ENCODE assay signal across 1 cellular context in the genomic region with DNA sequence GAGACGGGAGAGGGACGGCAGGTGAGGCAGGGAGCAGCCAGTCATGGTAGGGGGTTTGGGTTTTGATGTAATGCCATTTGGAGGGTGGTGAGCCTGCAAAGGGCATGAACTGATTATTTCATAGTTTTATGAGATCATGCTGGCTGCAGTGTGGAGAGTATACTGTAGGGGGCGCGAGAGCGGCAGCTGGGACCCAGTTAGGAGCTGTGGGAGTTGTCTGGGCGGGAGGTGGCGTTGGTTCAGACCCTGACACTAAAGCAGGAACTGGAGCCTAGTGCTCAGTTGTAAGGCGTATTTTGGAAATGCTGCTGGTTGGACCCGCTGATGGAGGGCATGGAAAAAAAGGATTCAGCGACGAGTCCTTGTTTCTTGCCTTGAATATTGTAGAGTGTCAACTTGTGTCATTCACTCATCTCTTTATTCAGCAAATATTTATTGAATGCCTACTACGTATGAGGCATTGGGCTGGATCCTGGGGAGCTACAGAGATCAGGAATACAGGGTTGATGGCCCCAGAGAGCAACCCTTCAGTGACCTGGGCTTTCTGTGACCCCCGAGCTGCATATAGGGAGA.
A peak's percentile ranks its signal among the peaks of the same experiment; 100 is the strongest.
TF ChIP-seq lines count a peak whose summit lies in the region.

No MANE protein-coding gene starts in this region.

TF ChIP-seq in HEK293, 187 proteins besides CTCF, POLR2A, EP300 and RAD21 (continued from another document and continues in another):
- 0 out of 2 replicates have a peak, but pooled peaks have one; percentile 53 for TF ChIP-seq ZFP69B (tag by site-specific recombination; IDR thresholded peaks at IDR 0.05)
- TF ChIP-seq, protein P1, sequence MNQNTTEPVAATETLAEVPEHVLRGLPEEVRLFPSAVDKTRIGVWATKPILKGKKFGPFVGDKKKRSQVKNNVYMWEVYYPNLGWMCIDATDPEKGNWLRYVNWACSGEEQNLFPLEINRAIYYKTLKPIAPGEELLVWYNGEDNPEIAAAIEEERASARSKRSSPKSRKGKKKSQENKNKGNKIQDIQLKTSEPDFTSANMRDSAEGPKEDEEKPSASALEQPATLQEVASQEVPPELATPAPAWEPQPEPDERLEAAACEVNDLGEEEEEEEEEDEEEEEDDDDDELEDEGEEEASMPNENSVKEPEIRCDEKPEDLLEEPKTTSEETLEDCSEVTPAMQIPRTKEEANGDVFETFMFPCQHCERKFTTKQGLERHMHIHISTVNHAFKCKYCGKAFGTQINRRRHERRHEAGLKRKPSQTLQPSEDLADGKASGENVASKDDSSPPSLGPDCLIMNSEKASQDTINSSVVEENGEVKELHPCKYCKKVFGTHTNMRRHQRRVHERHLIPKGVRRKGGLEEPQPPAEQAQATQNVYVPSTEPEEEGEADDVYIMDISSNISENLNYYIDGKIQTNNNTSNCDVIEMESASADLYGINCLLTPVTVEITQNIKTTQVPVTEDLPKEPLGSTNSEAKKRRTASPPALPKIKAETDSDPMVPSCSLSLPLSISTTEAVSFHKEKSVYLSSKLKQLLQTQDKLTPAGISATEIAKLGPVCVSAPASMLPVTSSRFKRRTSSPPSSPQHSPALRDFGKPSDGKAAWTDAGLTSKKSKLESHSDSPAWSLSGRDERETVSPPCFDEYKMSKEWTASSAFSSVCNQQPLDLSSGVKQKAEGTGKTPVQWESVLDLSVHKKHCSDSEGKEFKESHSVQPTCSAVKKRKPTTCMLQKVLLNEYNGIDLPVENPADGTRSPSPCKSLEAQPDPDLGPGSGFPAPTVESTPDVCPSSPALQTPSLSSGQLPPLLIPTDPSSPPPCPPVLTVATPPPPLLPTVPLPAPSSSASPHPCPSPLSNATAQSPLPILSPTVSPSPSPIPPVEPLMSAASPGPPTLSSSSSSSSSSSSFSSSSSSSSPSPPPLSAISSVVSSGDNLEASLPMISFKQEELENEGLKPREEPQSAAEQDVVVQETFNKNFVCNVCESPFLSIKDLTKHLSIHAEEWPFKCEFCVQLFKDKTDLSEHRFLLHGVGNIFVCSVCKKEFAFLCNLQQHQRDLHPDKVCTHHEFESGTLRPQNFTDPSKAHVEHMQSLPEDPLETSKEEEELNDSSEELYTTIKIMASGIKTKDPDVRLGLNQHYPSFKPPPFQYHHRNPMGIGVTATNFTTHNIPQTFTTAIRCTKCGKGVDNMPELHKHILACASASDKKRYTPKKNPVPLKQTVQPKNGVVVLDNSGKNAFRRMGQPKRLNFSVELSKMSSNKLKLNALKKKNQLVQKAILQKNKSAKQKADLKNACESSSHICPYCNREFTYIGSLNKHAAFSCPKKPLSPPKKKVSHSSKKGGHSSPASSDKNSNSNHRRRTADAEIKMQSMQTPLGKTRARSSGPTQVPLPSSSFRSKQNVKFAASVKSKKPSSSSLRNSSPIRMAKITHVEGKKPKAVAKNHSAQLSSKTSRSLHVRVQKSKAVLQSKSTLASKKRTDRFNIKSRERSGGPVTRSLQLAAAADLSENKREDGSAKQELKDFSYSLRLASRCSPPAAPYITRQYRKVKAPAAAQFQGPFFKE (tag by site-specific recombination; IDR thresholded peaks at IDR 0.05; ENCODE audit: borderline replicate concordance), result no peak
- TF ChIP-seq, protein P2, sequence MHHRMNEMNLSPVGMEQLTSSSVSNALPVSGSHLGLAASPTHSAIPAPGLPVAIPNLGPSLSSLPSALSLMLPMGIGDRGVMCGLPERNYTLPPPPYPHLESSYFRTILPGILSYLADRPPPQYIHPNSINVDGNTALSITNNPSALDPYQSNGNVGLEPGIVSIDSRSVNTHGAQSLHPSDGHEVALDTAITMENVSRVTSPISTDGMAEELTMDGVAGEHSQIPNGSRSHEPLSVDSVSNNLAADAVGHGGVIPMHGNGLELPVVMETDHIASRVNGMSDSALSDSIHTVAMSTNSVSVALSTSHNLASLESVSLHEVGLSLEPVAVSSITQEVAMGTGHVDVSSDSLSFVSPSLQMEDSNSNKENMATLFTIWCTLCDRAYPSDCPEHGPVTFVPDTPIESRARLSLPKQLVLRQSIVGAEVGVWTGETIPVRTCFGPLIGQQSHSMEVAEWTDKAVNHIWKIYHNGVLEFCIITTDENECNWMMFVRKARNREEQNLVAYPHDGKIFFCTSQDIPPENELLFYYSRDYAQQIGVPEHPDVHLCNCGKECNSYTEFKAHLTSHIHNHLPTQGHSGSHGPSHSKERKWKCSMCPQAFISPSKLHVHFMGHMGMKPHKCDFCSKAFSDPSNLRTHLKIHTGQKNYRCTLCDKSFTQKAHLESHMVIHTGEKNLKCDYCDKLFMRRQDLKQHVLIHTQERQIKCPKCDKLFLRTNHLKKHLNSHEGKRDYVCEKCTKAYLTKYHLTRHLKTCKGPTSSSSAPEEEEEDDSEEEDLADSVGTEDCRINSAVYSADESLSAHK (tag by site-specific recombination; IDR thresholded peaks at IDR 0.05), result no peak
- TF ChIP-seq ZNF239 (tag by site-specific recombination; IDR thresholded peaks at IDR 0.05), result no peak
- TF ChIP-seq, protein P3, sequence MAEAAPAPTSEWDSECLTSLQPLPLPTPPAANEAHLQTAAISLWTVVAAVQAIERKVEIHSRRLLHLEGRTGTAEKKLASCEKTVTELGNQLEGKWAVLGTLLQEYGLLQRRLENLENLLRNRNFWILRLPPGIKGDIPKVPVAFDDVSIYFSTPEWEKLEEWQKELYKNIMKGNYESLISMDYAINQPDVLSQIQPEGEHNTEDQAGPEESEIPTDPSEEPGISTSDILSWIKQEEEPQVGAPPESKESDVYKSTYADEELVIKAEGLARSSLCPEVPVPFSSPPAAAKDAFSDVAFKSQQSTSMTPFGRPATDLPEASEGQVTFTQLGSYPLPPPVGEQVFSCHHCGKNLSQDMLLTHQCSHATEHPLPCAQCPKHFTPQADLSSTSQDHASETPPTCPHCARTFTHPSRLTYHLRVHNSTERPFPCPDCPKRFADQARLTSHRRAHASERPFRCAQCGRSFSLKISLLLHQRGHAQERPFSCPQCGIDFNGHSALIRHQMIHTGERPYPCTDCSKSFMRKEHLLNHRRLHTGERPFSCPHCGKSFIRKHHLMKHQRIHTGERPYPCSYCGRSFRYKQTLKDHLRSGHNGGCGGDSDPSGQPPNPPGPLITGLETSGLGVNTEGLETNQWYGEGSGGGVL (tag by site-specific recombination; IDR thresholded peaks at IDR 0.05), result no peak
- no peak for TF ChIP-seq ZNF510 (tag by site-specific recombination; IDR thresholded peaks at IDR 0.05; ENCODE audit: insufficient replicate concordance)
- TF ChIP-seq, protein P4, sequence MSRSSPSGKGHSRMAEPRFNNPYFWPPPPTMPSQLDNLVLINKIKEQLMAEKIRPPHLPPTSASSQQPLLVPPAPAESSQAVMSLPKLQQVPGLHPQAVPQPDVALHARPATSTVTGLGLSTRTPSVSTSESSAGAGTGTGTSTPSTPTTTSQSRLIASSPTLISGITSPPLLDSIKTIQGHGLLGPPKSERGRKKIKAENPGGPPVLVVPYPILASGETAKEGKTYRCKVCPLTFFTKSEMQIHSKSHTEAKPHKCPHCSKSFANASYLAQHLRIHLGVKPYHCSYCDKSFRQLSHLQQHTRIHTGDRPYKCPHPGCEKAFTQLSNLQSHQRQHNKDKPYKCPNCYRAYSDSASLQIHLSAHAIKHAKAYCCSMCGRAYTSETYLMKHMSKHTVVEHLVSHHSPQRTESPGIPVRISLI (tag by site-specific recombination; IDR thresholded peaks at IDR 0.05), result no peak
- TF ChIP-seq ZIC2 (tag by site-specific recombination; IDR thresholded peaks at IDR 0.05), result peak; percentile 45
- TF ChIP-seq ZSCAN16 (tag by site-specific recombination; IDR thresholded peaks at IDR 0.05), result no peak
- TF ChIP-seq, protein P5, sequence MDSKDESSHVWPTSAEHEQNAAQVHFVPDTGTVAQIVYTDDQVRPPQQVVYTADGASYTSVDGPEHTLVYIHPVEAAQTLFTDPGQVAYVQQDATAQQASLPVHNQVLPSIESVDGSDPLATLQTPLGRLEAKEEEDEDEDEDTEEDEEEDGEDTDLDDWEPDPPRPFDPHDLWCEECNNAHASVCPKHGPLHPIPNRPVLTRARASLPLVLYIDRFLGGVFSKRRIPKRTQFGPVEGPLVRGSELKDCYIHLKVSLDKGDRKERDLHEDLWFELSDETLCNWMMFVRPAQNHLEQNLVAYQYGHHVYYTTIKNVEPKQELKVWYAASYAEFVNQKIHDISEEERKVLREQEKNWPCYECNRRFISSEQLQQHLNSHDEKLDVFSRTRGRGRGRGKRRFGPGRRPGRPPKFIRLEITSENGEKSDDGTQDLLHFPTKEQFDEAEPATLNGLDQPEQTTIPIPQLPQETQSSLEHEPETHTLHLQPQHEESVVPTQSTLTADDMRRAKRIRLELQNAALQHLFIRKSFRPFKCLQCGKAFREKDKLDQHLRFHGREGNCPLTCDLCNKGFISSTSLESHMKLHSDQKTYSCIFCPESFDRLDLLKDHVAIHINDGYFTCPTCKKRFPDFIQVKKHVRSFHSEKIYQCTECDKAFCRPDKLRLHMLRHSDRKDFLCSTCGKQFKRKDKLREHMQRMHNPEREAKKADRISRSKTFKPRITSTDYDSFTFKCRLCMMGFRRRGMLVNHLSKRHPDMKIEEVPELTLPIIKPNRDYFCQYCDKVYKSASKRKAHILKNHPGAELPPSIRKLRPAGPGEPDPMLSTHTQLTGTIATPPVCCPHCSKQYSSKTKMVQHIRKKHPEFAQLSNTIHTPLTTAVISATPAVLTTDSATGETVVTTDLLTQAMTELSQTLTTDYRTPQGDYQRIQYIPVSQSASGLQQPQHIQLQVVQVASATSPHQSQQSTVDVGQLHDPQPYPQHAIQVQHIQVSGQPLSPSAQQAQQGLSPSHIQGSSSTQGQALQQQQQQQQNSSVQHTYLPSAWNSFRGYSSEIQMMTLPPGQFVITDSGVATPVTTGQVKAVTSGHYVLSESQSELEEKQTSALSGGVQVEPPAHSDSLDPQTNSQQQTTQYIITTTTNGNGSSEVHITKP (tag by site-specific recombination; IDR thresholded peaks at IDR 0.05), result peak; percentile 54; the same call in 1 of the 2 replicates
- no peak for TF ChIP-seq ZNF792 (tag by site-specific recombination; IDR thresholded peaks at IDR 0.05)
- no peak for TF ChIP-seq ZNF701 (tag by site-specific recombination; IDR thresholded peaks at IDR 0.05)
- TF ChIP-seq FEZF1 (tag by site-specific recombination; IDR thresholded peaks at IDR 0.05), result no peak
- TF ChIP-seq, protein P6, sequence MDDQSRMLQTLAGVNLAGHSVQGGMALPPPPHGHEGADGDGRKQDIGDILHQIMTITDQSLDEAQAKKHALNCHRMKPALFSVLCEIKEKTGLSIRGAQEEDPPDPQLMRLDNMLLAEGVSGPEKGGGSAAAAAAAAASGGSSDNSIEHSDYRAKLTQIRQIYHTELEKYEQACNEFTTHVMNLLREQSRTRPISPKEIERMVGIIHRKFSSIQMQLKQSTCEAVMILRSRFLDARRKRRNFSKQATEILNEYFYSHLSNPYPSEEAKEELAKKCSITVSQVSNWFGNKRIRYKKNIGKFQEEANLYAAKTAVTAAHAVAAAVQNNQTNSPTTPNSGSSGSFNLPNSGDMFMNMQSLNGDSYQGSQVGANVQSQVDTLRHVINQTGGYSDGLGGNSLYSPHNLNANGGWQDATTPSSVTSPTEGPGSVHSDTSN (CRISPR knock-in tag; IDR thresholded peaks at IDR 0.05), result no peak
- no peak for TF ChIP-seq ZNF23 (tag by site-specific recombination; IDR thresholded peaks at IDR 0.05; ENCODE audit: borderline replicate concordance)
- no peak for TF ChIP-seq ZNF37A (tag by site-specific recombination; IDR thresholded peaks at IDR 0.05)
- TF ChIP-seq, protein P7, sequence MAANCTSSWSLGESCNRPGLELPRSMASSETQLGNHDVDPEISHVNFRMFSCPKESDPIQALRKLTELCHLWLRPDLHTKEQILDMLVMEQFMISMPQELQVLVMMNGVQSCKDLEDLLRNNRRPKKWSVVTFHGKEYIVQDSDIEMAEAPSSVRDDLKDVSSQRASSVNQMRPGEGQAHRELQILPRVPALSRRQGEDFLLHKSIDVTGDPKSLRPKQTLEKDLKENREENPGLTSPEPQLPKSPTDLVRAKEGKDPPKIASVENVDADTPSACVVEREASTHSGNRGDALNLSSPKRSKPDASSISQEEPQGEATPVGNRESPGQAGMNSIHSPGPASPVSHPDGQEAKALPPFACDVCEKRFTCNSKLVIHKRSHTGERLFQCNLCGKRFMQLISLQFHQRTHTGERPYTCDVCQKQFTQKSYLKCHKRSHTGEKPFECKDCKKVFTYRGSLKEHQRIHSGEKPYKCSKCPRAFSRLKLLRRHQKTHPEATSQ (tag by site-specific recombination; IDR thresholded peaks at IDR 0.05), result no peak
- TF ChIP-seq ZNF629 (tag by site-specific recombination; IDR thresholded peaks at IDR 0.05), result 0 out of 2 replicates have a peak, but pooled peaks have one; percentile 39
- TF ChIP-seq ZSCAN23 (tag by site-specific recombination; IDR thresholded peaks at IDR 0.05), result no peak
- no peak for TF ChIP-seq ZNF670 (tag by site-specific recombination; IDR thresholded peaks at IDR 0.05; ENCODE audit: low read depth)
- TF ChIP-seq, protein P8, sequence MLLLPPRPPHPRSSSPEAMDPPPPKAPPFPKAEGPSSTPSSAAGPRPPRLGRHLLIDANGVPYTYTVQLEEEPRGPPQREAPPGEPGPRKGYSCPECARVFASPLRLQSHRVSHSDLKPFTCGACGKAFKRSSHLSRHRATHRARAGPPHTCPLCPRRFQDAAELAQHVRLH (tag by site-specific recombination; IDR thresholded peaks at IDR 0.05), result no peak
- no peak for TF ChIP-seq ZNF112 (tag by site-specific recombination; IDR thresholded peaks at IDR 0.05)
- no peak for TF ChIP-seq ZNF19 (tag by site-specific recombination; IDR thresholded peaks at IDR 0.05; ENCODE audit: low read depth)
- TF ChIP-seq ZNF560 (tag by site-specific recombination; IDR thresholded peaks at IDR 0.05; ENCODE audit: borderline replicate concordance), result no peak
- TF ChIP-seq, protein P9, sequence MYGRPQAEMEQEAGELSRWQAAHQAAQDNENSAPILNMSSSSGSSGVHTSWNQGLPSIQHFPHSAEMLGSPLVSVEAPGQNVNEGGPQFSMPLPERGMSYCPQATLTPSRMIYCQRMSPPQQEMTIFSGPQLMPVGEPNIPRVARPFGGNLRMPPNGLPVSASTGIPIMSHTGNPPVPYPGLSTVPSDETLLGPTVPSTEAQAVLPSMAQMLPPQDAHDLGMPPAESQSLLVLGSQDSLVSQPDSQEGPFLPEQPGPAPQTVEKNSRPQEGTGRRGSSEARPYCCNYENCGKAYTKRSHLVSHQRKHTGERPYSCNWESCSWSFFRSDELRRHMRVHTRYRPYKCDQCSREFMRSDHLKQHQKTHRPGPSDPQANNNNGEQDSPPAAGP (tag by site-specific recombination; IDR thresholded peaks at IDR 0.05), result no peak
- no peak for TF ChIP-seq ZNF837 (tag by site-specific recombination; IDR thresholded peaks at IDR 0.05)
- peak; percentile 58 for TF ChIP-seq ZNF654 (tag by site-specific recombination; IDR thresholded peaks at IDR 0.05; ENCODE audit: low read depth)
- TF ChIP-seq, protein P10, sequence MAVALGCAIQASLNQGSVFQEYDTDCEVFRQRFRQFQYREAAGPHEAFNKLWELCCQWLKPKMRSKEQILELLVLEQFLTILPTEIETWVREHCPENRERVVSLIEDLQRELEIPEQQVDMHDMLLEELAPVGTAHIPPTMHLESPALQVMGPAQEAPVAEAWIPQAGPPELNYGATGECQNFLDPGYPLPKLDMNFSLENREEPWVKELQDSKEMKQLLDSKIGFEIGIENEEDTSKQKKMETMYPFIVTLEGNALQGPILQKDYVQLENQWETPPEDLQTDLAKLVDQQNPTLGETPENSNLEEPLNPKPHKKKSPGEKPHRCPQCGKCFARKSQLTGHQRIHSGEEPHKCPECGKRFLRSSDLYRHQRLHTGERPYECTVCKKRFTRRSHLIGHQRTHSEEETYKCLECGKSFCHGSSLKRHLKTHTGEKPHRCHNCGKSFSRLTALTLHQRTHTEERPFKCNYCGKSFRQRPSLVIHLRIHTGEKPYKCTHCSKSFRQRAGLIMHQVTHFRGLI (tag by site-specific recombination; IDR thresholded peaks at IDR 0.05), result no peak
- TF ChIP-seq ZFHX2 (tag by site-specific recombination; conservative IDR thresholded peaks at IDR 0.05), result peak; percentile 65
- TF ChIP-seq ZNF266 (tag by site-specific recombination; IDR thresholded peaks at IDR 0.05; ENCODE audit: low read depth), result no peak
